Comparison of ENCODE assay signal across 15 cellular contexts in genomic region chr3:131899021-131899420, GRCh38.
DNase-seq lines count a peak whose midpoint lies in the region; TF ChIP-seq lines count a peak whose summit lies in the region.
"Had no signal": no experiment of that assay in that cellular context is flagged by ENCODE, and none has a peak within 500 bp of the region (broad histone marks: within the 10 kb centered on the region; RNA-seq: fewer than 3 reads in every experiment).

No MANE protein-coding gene starts in this region.

- no peak overlapping the region for H2BK120ac ChIP-seq in neuronal stem cell (ENCODE audit: low read depth, low read length)

- no peak overlapping the region for H4K91ac ChIP-seq in neuronal stem cell (ENCODE audit: low read depth, low read length, poor library complexity)

- CTCF ChIA-PET in HEK293T (lab: Yijun Ruan, JAX): no interaction called here

- no peak overlapping the region for H3K23ac ChIP-seq in neuronal stem cell (ENCODE audit: low read depth, low read length, poor library complexity)

- H3K9me3 ChIP-seq in SK-N-MC (ENCODE audit: low read depth, low read length) (no peaks in the 10 kb centered on the region), neuronal stem cell (replicated peaks in 1 of 2; ENCODE audit: control insufficient read depth in 2 of 2, insufficient read depth in 1 of 2, low read depth in 1 of 2, low read length in 2 of 2) (no peaks in the 10 kb centered on the region), tibial nerve (no peaks in the 10 kb centered on the region)
- H3K9me3 ChIP-seq: A549; BLaER1 treated with 17β-estradiol and CSF1 and Interleukin-3, amounts not matched to agents 10 nM and 100 nM had no signal

- DNase-seq in NCI-H1436 (lab: John Stamatoyannopoulos, UW) (peak; percentile 9), NCI-H1436 treated with DMSO at 0.1 percent for 48 hours (lab: John Stamatoyannopoulos, UW) (no peak), SK-N-MC (ENCODE audit: low read depth, low spot score) (no peak), neuronal stem cell (ENCODE audit: low spot score) (no peak), HEK293T (ENCODE audit: extremely low spot score) (no peak), tibial nerve (ENCODE audit: low spot score in 2 of 2) (no peak), NCI-H2081 (lab: John Stamatoyannopoulos, UW) (no peak)
- DNase-seq: Calu3; CD8-positive, alpha-beta T cell; DMS79 treated with DMSO at 0.1 percent for 48 hours; KG1 had no signal

- no peak overlapping the region for H2BK15ac ChIP-seq in neuronal stem cell (ENCODE audit: low read length)

- H3K36me3 ChIP-seq in SK-N-MC (ENCODE audit: insufficient read depth, low read length): no peaks in the 10 kb centered on the region
- H3K36me3 ChIP-seq in neuronal stem cell (replicated peaks in 1 of 2; ENCODE audit: control insufficient read depth in 2 of 2, insufficient read depth in 2 of 2, low read length in 2 of 2): no peaks in the 10 kb centered on the region
- no peaks in the 10 kb centered on the region for H3K36me3 ChIP-seq in tibial nerve
- H3K36me3 ChIP-seq: BLaER1 treated with 17β-estradiol and CSF1 and Interleukin-3, amounts not matched to agents 10 nM and 100 nM had no signal

- TF ChIP-seq EP300 in tibial nerve (IDR thresholded peaks at IDR 0.05): no peak

- no peak overlapping the region for H3K4me2 ChIP-seq in neuronal stem cell (ENCODE audit: insufficient read depth, low read length, poor library complexity, severe bottlenecking)
- H3K4me2 ChIP-seq: A549; BLaER1 treated with 17β-estradiol and CSF1 and Interleukin-3, amounts not matched to agents 10 nM and 100 nM had no signal

- H3K4me1 ChIP-seq in neuronal stem cell (ENCODE audit: control insufficient read depth in 2 of 2, insufficient read depth in 1 of 2, low read depth in 1 of 2, low read length in 2 of 2) (peaks cover 0 to 3% of the 10 kb centered on the region in 2 donors), tibial nerve (no peaks in the 10 kb centered on the region)
- H3K4me1 ChIP-seq: BLaER1 treated with 17β-estradiol and CSF1 and Interleukin-3, amounts not matched to agents 10 nM and 100 nM had no signal

- H3K14ac ChIP-seq in neuronal stem cell (ENCODE audit: low read length): no peak overlapping the region

- H2BK5ac ChIP-seq in neuronal stem cell (ENCODE audit: low read length): no peak overlapping the region

- no peak for TF ChIP-seq CTCF in tibial nerve (IDR thresholded peaks at IDR 0.05)

- no CpG with 5 or more reads among the region's 5 CpGs for WGBS in neuronal stem cell (ENCODE audit: extremely low coverage in 2 of 2, insufficient read length in 2 of 2, insufficient replicate concordance in 1 of 2), 2 donors
- 35 to 40% methylated on average over 5 of the region's 5 CpGs for WGBS in tibial nerve, 2 donors

- H2BK12ac ChIP-seq in neuronal stem cell (ENCODE audit: low read length): no peak overlapping the region

- POLR2A ChIA-PET in HEK293T (lab: Yijun Ruan, JAX): no interaction called here

- H3K18ac ChIP-seq in neuronal stem cell (ENCODE audit: low read length): no peak overlapping the region

- H2AFZ ChIP-seq in neuronal stem cell (ENCODE audit: low read length): peak overlapping the region; percentile 47

- no peak overlapping the region for H3K4me3 ChIP-seq in SK-N-MC
- no peak overlapping the region for H3K4me3 ChIP-seq in neuronal stem cell (ENCODE audit: low read length in 2 of 2)
- H3K4me3 ChIP-seq in tibial nerve: no peak overlapping the region
- H3K4me3 ChIP-seq: A549; BLaER1 treated with 17β-estradiol and CSF1 and Interleukin-3, amounts not matched to agents 10 nM and 100 nM; GM12878 had no signal

- H3K27ac ChIP-seq in SK-N-MC: peak overlapping the region; percentile 2; the same call in 1 of the 2 replicates
- no peak overlapping the region for H3K27ac ChIP-seq in neuronal stem cell (replicated peaks; ENCODE audit: low read length)
- H3K27ac ChIP-seq in tibial nerve: no peak overlapping the region
- H3K27ac ChIP-seq: 22Rv1; A549; BLaER1 treated with 17β-estradiol and CSF1 and Interleukin-3, amounts not matched to agents 10 nM and 100 nM had no signal

- no peak overlapping the region for H3K4ac ChIP-seq in neuronal stem cell (ENCODE audit: low read length)

- H3K27me3 ChIP-seq in neuronal stem cell (ENCODE audit: control insufficient read depth in 3 of 3, insufficient read depth in 3 of 3, low read depth in 1 of 3, low read length in 3 of 3): no peaks in the 10 kb centered on the region
- H3K27me3 ChIP-seq in tibial nerve: no peaks in the 10 kb centered on the region
- H3K27me3 ChIP-seq: BLaER1 treated with 17β-estradiol and CSF1 and Interleukin-3, amounts not matched to agents 10 nM and 100 nM had no signal

- no peak overlapping the region for H3K9ac ChIP-seq in SK-N-MC (ENCODE audit: insufficient read length)
- H3K9ac ChIP-seq in neuronal stem cell (ENCODE audit: low read depth, low read length, poor library complexity): no peak overlapping the region
- H3K9ac ChIP-seq: BLaER1 treated with 17β-estradiol and CSF1 and Interleukin-3, amounts not matched to agents 10 nM and 100 nM had no signal

- TF ChIP-seq POLR2A in tibial nerve (IDR thresholded peaks at IDR 0.05): no peak

- no peaks in the 10 kb centered on the region for H3K79me1 ChIP-seq in neuronal stem cell (ENCODE audit: low read depth, low read length)

- H4K8ac ChIP-seq in neuronal stem cell (ENCODE audit: low read depth, low read length): no peak overlapping the region

- H2AK5ac ChIP-seq in neuronal stem cell (ENCODE audit: low read depth, low read length): no peak overlapping the region

TF ChIP-seq in HEK293T, 16 proteins besides CTCF, POLR2A, EP300 and RAD21:
- TF ChIP-seq L3MBTL2 (conservative IDR thresholded peaks at IDR 0.05) (no peak), NFRKB (IDR thresholded peaks at IDR 0.05) (no peak), ELF4 (IDR thresholded peaks at IDR 0.05) (no peak), ARNT (IDR thresholded peaks at IDR 0.05) (no peak), LEF1 (IDR thresholded peaks at IDR 0.05; ENCODE audit: borderline replicate concordance) (no peak), TARDBP (IDR thresholded peaks at IDR 0.05) (no peak), ZNF384 (IDR thresholded peaks at IDR 0.05) (no peak), SUZ12 (IDR thresholded peaks at IDR 0.05) (no peak), FOXK2 (IDR thresholded peaks at IDR 0.05) (no peak), FOXM1 (IDR thresholded peaks at IDR 0.05; ENCODE audit: borderline replicate concordance) (no peak), HDGF (IDR thresholded peaks at IDR 0.05; ENCODE audit: borderline replicate concordance) (no peak), PKNOX1 (IDR thresholded peaks at IDR 0.05) (no peak), SP1 (IDR thresholded peaks at IDR 0.05) (no peak)
